30 cellular contexts compared by ENCODE assay signal in genomic region chr15:89447676-89448075, GRCh38. TPM values are rescaled to one million over a fixed set of nuclear protein-coding genes. Genes with fewer than 3 reads are reported as not detected.
"Had no signal": no experiment of that assay in that cellular context is flagged by ENCODE, and none has a peak within 500 bp of the region (broad histone marks: within the 10 kb centered on the region; RNA-seq: fewer than 3 reads in every experiment).

No MANE protein-coding gene starts in this region.

- H3K4me3 ChIP-seq: colonic mucosa, esophagus squamous epithelium, gastrocnemius medialis, heart right ventricle, left lung, lower lobe of right lung had no signal

- FAIRE-seq: endometrium, islet of Langerhans, keratinocyte had no signal

- ATAC-seq: effector memory CD8-positive, alpha-beta T cell; esophagus mucosa; gastrocnemius medialis; heart right ventricle; left cardiac atrium; left lung; left ventricle myocardium superior; lower lobe of right lung had no signal

- H3K36me3 ChIP-seq: colonic mucosa, esophagus squamous epithelium, gastrocnemius medialis, heart right ventricle, left lung, lower lobe of right lung had no signal

- H3K4me1 ChIP-seq: colonic mucosa, gastrocnemius medialis, heart right ventricle, left lung, lower lobe of right lung had no signal

- H3K27me3 ChIP-seq: colonic mucosa had no signal

- H3K9me3 ChIP-seq: colonic mucosa, esophagus squamous epithelium, gastrocnemius medialis, heart right ventricle, left lung, lower lobe of right lung had no signal

- H3K27ac ChIP-seq: colonic mucosa, epithelial cell of prostate, esophagus squamous epithelium, gastrocnemius medialis, heart right ventricle, left lung, lower lobe of right lung had no signal

- DNase-seq: colonic mucosa; cortex of kidney; effector CD8-positive, alpha-beta T cell; effector memory CD8-positive, alpha-beta T cell; erythroblast; esophagus squamous epithelium; foreskin fibroblast; foreskin melanocyte; gastrocnemius medialis; glutamatergic neuron; head of caudate nucleus; heart right ventricle; hippocampal formation; left cardiac atrium; left lung; left ventricle myocardium superior; lower lobe of right lung; mesendoderm; midbrain had no signal

RNA-seq across cellular contexts. Expression of gene RHCG, which starts 48.7 kb away (rescaled TPM):
- total RNA-seq: dermis microvascular lymphatic vessel endothelial cell, endodermal cell, gastrocnemius medialis, glomerular endothelial cell, left lung, left ventricle myocardium superior, lower lobe of right lung, lung microvascular endothelial cell, mononuclear cell, mucosa of gallbladder had no signal
